In genomic region chr3:170728181-170728580, GRCh38 we compare ENCODE assay signal across 19 cellular contexts.
A peak's percentile ranks its signal among the peaks of the same experiment; 100 is the strongest.
DNase-seq lines count a peak whose midpoint lies in the region; ATAC-seq and TF ChIP-seq lines count a peak whose summit lies in the region.
"Had no signal": no experiment of that assay in that cellular context is flagged by ENCODE, and none has a peak within 500 bp of the region (broad histone marks: within the 10 kb centered on the region; RNA-seq: fewer than 3 reads in every experiment).

No MANE protein-coding gene starts in this region.

- no peaks in the 10 kb centered on the region for H3K27me3 ChIP-seq in ACC112 (ENCODE audit: insufficient read depth, low read length)
- no peaks in the 10 kb centered on the region for H3K27me3 ChIP-seq in IMR-90 (ENCODE audit: control insufficient read depth, insufficient read depth, low read length)
- no peaks in the 10 kb centered on the region for H3K27me3 ChIP-seq in brain microvascular endothelial cell (replicated peaks)
- H3K27me3 ChIP-seq in osteoblast (ENCODE audit: insufficient read depth, low read length): no peaks in the 10 kb centered on the region
- H3K27me3 ChIP-seq: BLaER1 treated with 17β-estradiol and CSF1 and Interleukin-3, amounts not matched to agents 10 nM and 100 nM had no signal

- H3K9ac ChIP-seq in IMR-90 (ENCODE audit: low read depth, low read length): no peak overlapping the region; the same call in 1 of the 2 replicates
- H3K9ac ChIP-seq: BLaER1 treated with 17β-estradiol and CSF1 and Interleukin-3, amounts not matched to agents 10 nM and 100 nM; KMS-11 had no signal

- in situ Hi-C loops in IMR-90 (cut with MboI; ENCODE audit: low sequenced_read_pairs): no loop called here
- in situ Hi-C loops in brain microvascular endothelial cell (cut with HindIII; ENCODE audit: low pct_ligation_motif_present, low sequenced_read_pairs): no loop called here

- H3K14ac ChIP-seq in IMR-90 (replicated peaks; ENCODE audit: low read depth, low read length): peak overlapping the region; percentile 97

- peak overlapping the region; percentile 100 for H2AK5ac ChIP-seq in IMR-90 (ENCODE audit: low read depth, low read length)

- H3K9me3 ChIP-seq in IMR-90 (ENCODE audit: control insufficient read depth, insufficient read depth, low read length) (no peaks in the 10 kb centered on the region), osteoblast (ENCODE audit: low read depth, low read length) (no peaks in the 10 kb centered on the region)
- H3K9me3 ChIP-seq: BLaER1 treated with 17β-estradiol and CSF1 and Interleukin-3, amounts not matched to agents 10 nM and 100 nM had no signal

- peak overlapping the region; percentile 85 for H2AK9ac ChIP-seq in IMR-90 (replicated peaks; ENCODE audit: low read depth, low read length, poor library complexity)

- H2BK20ac ChIP-seq in IMR-90 (ENCODE audit: low read depth, low read length): peak overlapping the region; percentile 98

- dilution Hi-C loops in IMR-90 (cut with HindIII; ENCODE audit: low sequenced_read_pairs, unreplicated experiment): no loop called here

- peaks cover 19% of the 10 kb centered on the region; the same call in 1 of the 2 replicates for H3K36me3 ChIP-seq in ACC112 (ENCODE audit: insufficient read depth, low read length)
- H3K36me3 ChIP-seq in IMR-90 (ENCODE audit: control insufficient read depth, insufficient read depth, low read length): no peaks in the 10 kb centered on the region
- no peaks in the 10 kb centered on the region for H3K36me3 ChIP-seq in brain microvascular endothelial cell (replicated peaks)
- no peaks in the 10 kb centered on the region for H3K36me3 ChIP-seq in osteoblast (ENCODE audit: insufficient read depth, low read length)
- H3K36me3 ChIP-seq: BLaER1 treated with 17β-estradiol and CSF1 and Interleukin-3, amounts not matched to agents 10 nM and 100 nM had no signal

- TF ChIP-seq RAD21 in IMR-90 (IDR thresholded peaks at IDR 0.05; ENCODE audit: low read length): no peak

- H3K4me2 ChIP-seq in IMR-90 (ENCODE audit: low read depth, low read length) (no peak overlapping the region), osteoblast (ENCODE audit: insufficient read depth, low read length) (no peak overlapping the region)
- H3K4me2 ChIP-seq: BLaER1 treated with 17β-estradiol and CSF1 and Interleukin-3, amounts not matched to agents 10 nM and 100 nM; KMS-11 had no signal

- TF ChIP-seq POLR2A in IMR-90 (IDR thresholded peaks at IDR 0.05; ENCODE audit: low read depth, low read length): no peak

- no peak overlapping the region for H3K4me3 ChIP-seq in ACC112 (ENCODE audit: low read depth, low read length)
- no peak overlapping the region for H3K4me3 ChIP-seq in IMR-90 (ENCODE audit: insufficient read depth, low read depth, low read length)
- no peak overlapping the region for H3K4me3 ChIP-seq in brain microvascular endothelial cell (ENCODE audit: low read depth, low read length)
- H3K4me3 ChIP-seq in osteoblast (ENCODE audit: insufficient read depth, low read length): no peak overlapping the region
- H3K4me3 ChIP-seq in foreskin fibroblast (ENCODE audit: low read depth in 1 of 2, low read length in 2 of 2): no peak overlapping the region
- H3K4me3 ChIP-seq: BLaER1 treated with 17β-estradiol and CSF1 and Interleukin-3, amounts not matched to agents 10 nM and 100 nM had no signal

- WGBS in IMR-90 (ENCODE audit: extremely low coverage in 2 of 2, insufficient read length in 1 of 2), 2 experiments: 100% methylated on average over 2 of the region's 3 CpGs; no CpG with 5 or more reads in 1 of the 2 experiments

- peak overlapping the region; percentile 96 for H3K23ac ChIP-seq in IMR-90 (ENCODE audit: low read depth, low read length)

- no TSS peak for BruUV-seq in IMR-90 (replicated peaks; lab: Mats Ljungman, UMichigan)

- H2BK15ac ChIP-seq in IMR-90 (ENCODE audit: low read depth, low read length): peak overlapping the region; percentile 100

- H4K91ac ChIP-seq in IMR-90 (ENCODE audit: insufficient read depth, low read depth, low read length): peak overlapping the region; percentile 100

- peaks cover 18% of the 10 kb centered on the region for H3K9me1 ChIP-seq in IMR-90 (ENCODE audit: insufficient read depth, low read length)

- peaks cover 0 to 8% of the 10 kb centered on the region in 2 experiments; a peak in 2 of 4 replicates for H3K79me1 ChIP-seq in IMR-90 (ENCODE audit: low read depth in 1 of 2, low read length in 2 of 2)

- ATAC-seq in IMR-90 (ENCODE audit: low read depth) (no peak), GM18519 (IDR thresholded peaks at IDR 0.05; ENCODE audit: low FRiP score, unreplicated experiment) (no peak)
- ATAC-seq: CD8-positive, alpha-beta T cell; HepG2 had no signal

- H3K4me1 ChIP-seq in ACC112 (ENCODE audit: control insufficient read depth, insufficient read depth, low read length, unreplicated experiment): peaks cover 83% of the 10 kb centered on the region
- H3K4me1 ChIP-seq in IMR-90 (ENCODE audit: control insufficient read depth, insufficient read depth, low read length): peaks cover 27% of the 10 kb centered on the region
- H3K4me1 ChIP-seq in osteoblast (ENCODE audit: insufficient read depth, low read length): peaks cover 54% of the 10 kb centered on the region

- no peak for DNase-seq in IMR-90
- DNase-seq in brain microvascular endothelial cell: no peak
- DNase-seq in osteoblast (ENCODE audit: insufficient read length, low spot score, missing footprints): no peak
- DNase-seq in foreskin fibroblast: no peak
- no peak for DNase-seq in activated T-cell treated with anti-CD3 and anti-CD28 coated beads, Interleukin-2, amount 50 U/mL, for 48 hours
- DNase-seq: CD8-positive, alpha-beta T cell; DMS53; HFFc6; NCI-H1417; NCI-H187; NCI-H2107; NCI-H510A; NCI-H748 treated with DMSO at 0.1 percent for 48 hours; SIG-M5 had no signal

- peak overlapping the region; percentile 13; the same call in 1 of the 2 replicates for H3K56ac ChIP-seq in IMR-90 (ENCODE audit: extremely low read depth, insufficient read depth, low read length)

- peak overlapping the region; percentile 86 for H3K18ac ChIP-seq in IMR-90 (ENCODE audit: low read depth, low read length)

- no peak for TF ChIP-seq CTCF in IMR-90 (conservative IDR thresholded peaks at IDR 0.05; ENCODE audit: low read depth, low read length)
- no peak for TF ChIP-seq CTCF in brain microvascular endothelial cell (IDR thresholded peaks at IDR 0.05; ENCODE audit: low read depth, low read length, missing control alignments)
- no peak for TF ChIP-seq CTCF in osteoblast (IDR thresholded peaks at IDR 0.05; ENCODE audit: extremely low read depth, low read depth, low read length)
- no peak for TF ChIP-seq CTCF in foreskin fibroblast (IDR thresholded peaks at IDR 0.05; ENCODE audit: low read depth, low read length)

- CTCF ChIA-PET in IMR-90 (lab: Yijun Ruan, JAX): interaction anchor here (2.0 kb wide), 1 partner anchor 83 kb away, joined by 6 read pairs; no protein-coding TSS in a partner anchor

- H2BK5ac ChIP-seq in IMR-90 (ENCODE audit: low read depth, low read length, poor library complexity, severe bottlenecking): peak overlapping the region; percentile 99

- peak overlapping the region; percentile 100 for H2BK120ac ChIP-seq in IMR-90 (ENCODE audit: low read depth, low read length)

- H4K5ac ChIP-seq in IMR-90 (ENCODE audit: low read depth, low read length): peak overlapping the region; percentile 86

- H4K20me1 ChIP-seq in IMR-90 (ENCODE audit: insufficient read depth, low read length) (no peaks in the 10 kb centered on the region), osteoblast (ENCODE audit: insufficient read depth, low read length) (no peaks in the 10 kb centered on the region)
- H4K20me1 ChIP-seq: BLaER1 treated with 17β-estradiol and CSF1 and Interleukin-3, amounts not matched to agents 10 nM and 100 nM had no signal

- peak overlapping the region; percentile 92 to 99 for H4K8ac ChIP-seq in IMR-90 (ENCODE audit: low read depth in 2 of 2, low read length in 2 of 2)

- intact Hi-C loops in IMR-90 (cut with micrococcal nuclease): no loop called here

- H2AFZ ChIP-seq in ACC112 (ENCODE audit: low read length, unreplicated experiment) (no peak overlapping the region), IMR-90 (replicated peaks; ENCODE audit: low read length, poor library complexity) (peak overlapping the region; percentile 38), osteoblast (ENCODE audit: low read length) (no peak overlapping the region)

- H3K79me2 ChIP-seq in ACC112 (ENCODE audit: control insufficient read depth, insufficient read depth, low read length, unreplicated experiment): peaks cover 36% of the 10 kb centered on the region
- no peaks in the 10 kb centered on the region for H3K79me2 ChIP-seq in osteoblast (ENCODE audit: insufficient read depth, low read length)

- H3K27ac ChIP-seq in ACC112 (ENCODE audit: low read depth, low read length) (peak overlapping the region; percentile 99), IMR-90 (ENCODE audit: insufficient read depth, low read length) (peak overlapping the region; percentile 96), brain microvascular endothelial cell (peak overlapping the region; percentile 100), osteoblast (ENCODE audit: low read depth, low read length) (peak overlapping the region; percentile 96)
- H3K27ac ChIP-seq: BLaER1 treated with 17β-estradiol and CSF1 and Interleukin-3, amounts not matched to agents 10 nM and 100 nM; KMS-11 had no signal

- POLR2A ChIA-PET in IMR-90 (lab: Charles Lee; ENCODE audit: unreplicated experiment): no interaction called here

- H3K4ac ChIP-seq in IMR-90 (ENCODE audit: low read depth, low read length): peak overlapping the region; percentile 99

TF ChIP-seq in IMR-90, 13 proteins besides CTCF, POLR2A, EP300 and RAD21 (continues in another document):
- TF ChIP-seq CEBPB (IDR thresholded peaks at IDR 0.05; ENCODE audit: low read depth, low read length) (no peak), NFE2L2 (IDR thresholded peaks at IDR 0.05; ENCODE audit: low read depth, low read length) (no peak), MXI1 (IDR thresholded peaks at IDR 0.05; ENCODE audit: borderline replicate concordance, low read depth, low read length) (no peak), CHD1 (IDR thresholded peaks at IDR 0.05; ENCODE audit: low read depth, low read length) (no peak)
- TF ChIP-seq, protein P1, sequence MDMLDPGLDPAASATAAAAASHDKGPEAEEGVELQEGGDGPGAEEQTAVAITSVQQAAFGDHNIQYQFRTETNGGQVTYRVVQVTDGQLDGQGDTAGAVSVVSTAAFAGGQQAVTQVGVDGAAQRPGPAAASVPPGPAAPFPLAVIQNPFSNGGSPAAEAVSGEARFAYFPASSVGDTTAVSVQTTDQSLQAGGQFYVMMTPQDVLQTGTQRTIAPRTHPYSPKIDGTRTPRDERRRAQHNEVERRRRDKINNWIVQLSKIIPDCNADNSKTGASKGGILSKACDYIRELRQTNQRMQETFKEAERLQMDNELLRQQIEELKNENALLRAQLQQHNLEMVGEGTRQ (IDR thresholded peaks at IDR 0.05; ENCODE audit: low read depth, low read length): no peak
